In the genomic region with DNA sequence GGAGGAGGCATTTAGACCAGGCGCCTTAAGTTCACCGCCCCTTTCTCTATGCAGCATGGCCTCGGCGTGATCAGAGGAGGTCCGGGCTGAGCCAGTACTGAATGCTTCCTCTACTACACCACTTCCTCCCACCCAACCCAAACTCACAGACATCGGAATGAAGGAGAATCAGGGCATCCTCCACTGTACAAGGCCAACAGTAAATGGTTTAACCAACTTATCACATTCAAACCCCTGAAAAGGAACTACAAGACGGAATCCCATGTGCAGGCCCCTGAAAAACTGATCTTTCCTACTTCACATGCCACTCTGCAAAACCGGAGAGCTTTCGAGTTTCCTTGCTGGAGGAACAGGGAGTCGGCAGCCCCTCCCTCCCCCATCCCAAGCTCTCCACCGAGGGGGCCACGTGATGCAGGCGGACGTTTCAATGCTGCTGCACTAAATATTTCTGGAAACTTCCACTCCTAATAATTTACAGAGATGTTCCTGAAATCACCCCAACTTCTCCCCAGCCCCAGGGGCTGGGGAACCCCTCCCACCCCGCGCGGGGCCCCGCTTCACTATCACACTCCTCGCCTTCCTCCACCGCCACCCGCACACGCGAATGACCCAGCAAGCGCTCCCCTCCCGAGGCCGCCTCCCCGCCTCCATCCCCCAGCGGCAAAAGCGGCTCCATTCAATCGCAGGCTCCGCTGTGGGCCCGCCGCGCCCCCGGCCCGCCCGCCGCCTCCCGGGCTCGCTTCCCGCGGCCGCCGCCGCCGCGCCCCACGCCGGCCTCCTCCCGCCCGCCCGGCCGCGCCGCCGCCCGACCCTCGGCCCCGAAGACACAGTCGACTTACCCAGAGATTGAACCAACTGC, we compare ENCODE assay signal across 8 cellular contexts. TPM values are rescaled to one million over a fixed set of nuclear protein-coding genes. Genes with fewer than 3 reads are reported as not detected.
DNase-seq lines count a peak whose midpoint lies in the region; ATAC-seq, FAIRE-seq and TF ChIP-seq lines count a peak whose summit lies in the region.

No MANE protein-coding gene starts in this region.

- peak overlapping the region; percentile 90 to 97 for H3K4me3 ChIP-seq in kidney (ENCODE audit: low read length in 2 of 2)

- TF ChIP-seq CTCF in kidney (IDR thresholded peaks at IDR 0.05; ENCODE audit: borderline replicate concordance, extremely low read depth, insufficient read depth): no peak

- H3K27ac ChIP-seq in kidney (ENCODE audit: low read depth in 2 of 2, low read length in 2 of 2): peak overlapping the region; percentile 98 to 99

- in situ Hi-C loops in ACHN (cut with HindIII; ENCODE audit: low pct_ligation_motif_present, low pct_unique_long_range_greater_than_20kb, low sequenced_read_pairs): no loop called here

- H3K9ac ChIP-seq in kidney (ENCODE audit: low read length in 2 of 2): peak overlapping the region; percentile 85 to 89

- H3K9me3 ChIP-seq in kidney (ENCODE audit: control insufficient read depth in 1 of 2, low read length in 2 of 2): no peaks in the 10 kb centered on the region

- intact Hi-C loops in kidney (cut with DNase I): no loop called here

- no peaks in the 10 kb centered on the region for H3K36me3 ChIP-seq in kidney (ENCODE audit: control insufficient read depth in 1 of 2, insufficient read depth in 2 of 2, low read length in 2 of 2)

- H3K4me1 ChIP-seq in kidney (ENCODE audit: control insufficient read depth in 1 of 2, insufficient read depth in 1 of 2, low read depth in 1 of 2, low read length in 2 of 2): peaks cover 8 to 21% of the 10 kb centered on the region in 2 donors

- FAIRE-seq in kidney (lab: Jason Lieb, UNC): no peak

- ATAC-seq in GM18867 (IDR thresholded peaks at IDR 0.05; ENCODE audit: unreplicated experiment) (peak; percentile 55), HG03097 (IDR thresholded peaks at IDR 0.05; ENCODE audit: low FRiP score, unreplicated experiment) (peak; percentile 55)

- DNase-seq in ACHN (peak; percentile 96), NCI-H2171 treated with DMSO at 0.1 percent for 48 hours (lab: John Stamatoyannopoulos, UW) (peak; percentile 91), cerebellar nuclear complex (lab: John Stamatoyannopoulos, UW) (peak; percentile 24 to 60), kidney (peak; percentile 94)
- peak; percentile 74 for DNase-seq in activated CD4-positive, CD25-positive, alpha-beta regulatory T cell treated with anti-CD3 and anti-CD28 coated beads, Interleukin-2, amount 50 U/mL, for 72 hours
- peak; percentile 62 for DNase-seq in stimulated activated CD4-positive, alpha-beta T cell treated with anti-CD3 and anti-CD28 coated beads, Interleukin-15, amount 100 ng/mL, for 1 hour (ENCODE audit: low read depth in 1 of 2, low spot score in 1 of 2)

RNA-seq across cellular contexts. Expression of a gene that starts 1.2 kb away (rescaled TPM):
- total RNA-seq in kidney: 117 TPM
- 37.8 TPM for polyA plus RNA-seq in kidney (ENCODE audit: insufficient read depth, low read depth, low replicate concordance)

Comparison
In these comparisons a context has a peak if more than half of its experiments do, and no peak if none do; other contexts are left out.
1. Peak in every context shown above with its lines: DNase-seq, ATAC-seq, H3K4me3 ChIP-seq and H3K27ac ChIP-seq.
2. DNase-seq: peak in every context shown above with its lines; median percentile 96 in ACHN; 94 in kidney; 91 in NCI-H2171 treated with DMSO at 0.1 percent for 48 hours; 74 in activated CD4-positive, CD25-positive, alpha-beta regulatory T cell treated with anti-CD3 and anti-CD28 coated beads, Interleukin-2, amount 50 U/mL, for 72 hours; 62 in stimulated activated CD4-positive, alpha-beta T cell treated with anti-CD3 and anti-CD28 coated beads, Interleukin-15, amount 100 ng/mL, for 1 hour; 42 in cerebellar nuclear complex.